In genomic region chr12:66234722-66235625, GRCh38 we compare ENCODE assay signal across 8 cellular contexts. TPM values are rescaled to one million over a fixed set of nuclear protein-coding genes. Genes with fewer than 3 reads are reported as not detected.
A peak's percentile ranks its signal among the peaks of the same experiment; 100 is the strongest.
DNase-seq lines count a peak whose midpoint lies in the region; ATAC-seq and TF ChIP-seq lines count a peak whose summit lies in the region.
"Not testable (repeated sequence)": the region's sequence is repeated elsewhere in the genome, so short reads cannot be mapped to it uniquely, and the experiment has no call there.

No MANE protein-coding gene starts in this region.

- H3K27me3 Mint-ChIP-seq in activated CD8-positive, alpha-beta memory T cell treated with anti-CD3 and anti-CD28 coated beads, Interleukin-2, amount 10 ng/mL, durations not matched to agents 7 days and 5 days, result peaks cover 46% of the 10 kb centered on the region

- peak overlapping the region; percentile 59 for H3K4me3 Mint-ChIP-seq in activated CD8-positive, alpha-beta memory T cell treated with anti-CD3 and anti-CD28 coated beads, Interleukin-2, amount 10 ng/mL, durations not matched to agents 7 days and 5 days

- DNase-seq in Ammon's horn (ENCODE audit: low spot score), result peak; percentile 23
- peak; percentile 68 for DNase-seq in NCI-H748 (lab: John Stamatoyannopoulos, UW; ENCODE audit: unreplicated experiment)
- peak; percentile 42 for DNase-seq in activated CD8-positive, alpha-beta memory T cell treated with anti-CD3 and anti-CD28 coated beads, Interleukin-2, amount 10 ng/mL, durations not matched to agents 7 days and 5 days
- peak; percentile 91 for DNase-seq in ecto neural progenitor cell (ENCODE audit: low spot score)
- peak; percentile 35 to 66 for DNase-seq in left colon
- DNase-seq in smooth muscle cell (lab: John Stamatoyannopoulos, UW; ENCODE audit: unreplicated experiment), result peak; percentile 35

- peak overlapping the region; percentile 95 for H3K4me2 ChIP-seq in smooth muscle cell

- H3K27ac Mint-ChIP-seq in activated CD8-positive, alpha-beta memory T cell treated with anti-CD3 and anti-CD28 coated beads, Interleukin-2, amount 10 ng/mL, durations not matched to agents 7 days and 5 days, result not testable (repeated sequence)

- H3K36me3 ChIP-seq in smooth muscle cell (ENCODE audit: low read depth), result not testable (repeated sequence)

- H2AFZ ChIP-seq in smooth muscle cell (ENCODE audit: low read depth), result peak overlapping the region; percentile 95

- H3K79me2 ChIP-seq in smooth muscle cell (ENCODE audit: low read depth), result not testable (repeated sequence)

- not testable (repeated sequence) for H3K36me3 Mint-ChIP-seq in activated CD8-positive, alpha-beta memory T cell treated with anti-CD3 and anti-CD28 coated beads, Interleukin-2, amount 10 ng/mL, durations not matched to agents 7 days and 5 days

- CTCF ChIA-PET in activated CD8-positive, alpha-beta memory T cell treated with anti-CD3 and anti-CD28 coated beads, Interleukin-2, amount 10 ng/mL, durations not matched to agents 7 days and 5 days (lab: Charles Lee), result interaction anchor here (0.6 to 2.5 kb wide), 6 partner anchors 12 to 109 kb away, joined by 3 to 7 read pairs (median 3); partner anchors contain the start of gene TMBIM4

- H3K9ac ChIP-seq in smooth muscle cell (ENCODE audit: low read depth), result not testable (repeated sequence)

- not testable (repeated sequence) for H3K9me3 ChIP-seq in smooth muscle cell (replicated peaks; ENCODE audit: low read depth)

- H3K27ac ChIP-seq in smooth muscle cell (ENCODE audit: low read depth), result not testable (repeated sequence)

- H3F3A ChIP-seq in smooth muscle cell (ENCODE audit: low read depth), result not testable (repeated sequence)

- intact Hi-C loops in left colon (cut with DNase I, micrococcal nuclease), result not testable (repeated sequence)

- 9% methylated on average over 51 of the region's 74 CpGs for WGBS in smooth muscle cell (ENCODE audit: low lambda C conversion rate)

- H3K9me3 Mint-ChIP-seq in activated CD8-positive, alpha-beta memory T cell treated with anti-CD3 and anti-CD28 coated beads, Interleukin-2, amount 10 ng/mL, durations not matched to agents 7 days and 5 days (ENCODE audit: low read depth), result not testable (repeated sequence)

- TF ChIP-seq CTCF in smooth muscle cell (IDR thresholded peaks at IDR 0.05; ENCODE audit: borderline replicate concordance, insufficient read depth, poor library complexity, severe bottlenecking), result not testable (repeated sequence)

- not testable (repeated sequence) for H3K27me3 ChIP-seq in smooth muscle cell (ENCODE audit: low read depth)

- H3K4me1 Mint-ChIP-seq in activated CD8-positive, alpha-beta memory T cell treated with anti-CD3 and anti-CD28 coated beads, Interleukin-2, amount 10 ng/mL, durations not matched to agents 7 days and 5 days, result not testable (repeated sequence)

- H4K20me1 ChIP-seq in smooth muscle cell (ENCODE audit: low read depth), result not testable (repeated sequence)

- H3K4me1 ChIP-seq in smooth muscle cell (ENCODE audit: low read depth), result peaks cover 11% of the 10 kb centered on the region

- ATAC-seq in GM19328 (IDR thresholded peaks at IDR 0.05; ENCODE audit: unreplicated experiment) (peak; percentile 37), HG03139 (IDR thresholded peaks at IDR 0.05; ENCODE audit: unreplicated experiment) (peak; percentile 52), left colon (peak; percentile 90)
- ATAC-seq in activated CD8-positive, alpha-beta memory T cell treated with anti-CD3 and anti-CD28 coated beads, Interleukin-2, amount 10 ng/mL, durations not matched to agents 7 days and 5 days, result peak; percentile 79

- peak overlapping the region; percentile 81 for H3K4me3 ChIP-seq in smooth muscle cell

RNA-seq across cellular contexts. Expression of gene IRAK3, which starts 46.0 kb away (rescaled TPM):
- total RNA-seq in activated CD8-positive, alpha-beta memory T cell treated with anti-CD3 and anti-CD28 coated beads, Interleukin-2, amount 10 ng/mL, durations not matched to agents 7 days and 5 days, result under 1 TPM; 0.20 to 0.52 TPM
- 1 to 10 TPM; 4.0 to 6.7 TPM for total RNA-seq in left colon
- total RNA-seq in smooth muscle cell, result 5.3 and 6.8 TPM in 2 replicates
- polyA plus RNA-seq in smooth muscle cell, result 2.4 and 2.5 TPM in 2 replicates

Comparison
In these comparisons a context has a peak if more than half of its experiments do, and no peak if none do; other contexts are left out.
1. DNase-seq: peak in every context shown above with its lines; median percentile 91 in ecto neural progenitor cell; 68 in NCI-H748; 50 in left colon; 42 in activated CD8-positive, alpha-beta memory T cell treated with anti-CD3 and anti-CD28 coated beads, Interleukin-2, amount 10 ng/mL, durations not matched to agents 7 days and 5 days; 35 in smooth muscle cell; 23 in Ammon's horn.
2. ATAC-seq: peak in every context shown above with its lines; median percentile 90 in left colon; 79 in activated CD8-positive, alpha-beta memory T cell treated with anti-CD3 and anti-CD28 coated beads, Interleukin-2, amount 10 ng/mL, durations not matched to agents 7 days and 5 days; 52 in HG03139; 37 in GM19328.